1 cellular context compared by ENCODE assay signal in genomic region chr5:108531367-108532211, GRCh38.
TF ChIP-seq lines count a peak whose summit lies in the region.

No MANE protein-coding gene starts in this region.

TF ChIP-seq in K562, 482 proteins besides CTCF, POLR2A, EP300 and RAD21 (continued from another document and continues in another):
- TF ChIP-seq NCOA2 (IDR thresholded peaks at IDR 0.05; ENCODE audit: partially characterized antibody in 2 of 2) = peak in 1 of 2 experiments; percentile 21
- peak; percentile 94 for TF ChIP-seq ESRRB (CRISPR knock-in tag; IDR thresholded peaks at IDR 0.05; ENCODE audit: borderline replicate concordance)
- TF ChIP-seq E2F5 (CRISPR knock-in tag; IDR thresholded peaks at IDR 0.05) = no peak
- TF ChIP-seq FOSL1 (tag; conservative IDR thresholded peaks at IDR 0.05) = peak; percentile 77
- TF ChIP-seq TEAD2 (tag; IDR thresholded peaks at IDR 0.05) = peak; percentile 99
- TF ChIP-seq, protein P1, sequence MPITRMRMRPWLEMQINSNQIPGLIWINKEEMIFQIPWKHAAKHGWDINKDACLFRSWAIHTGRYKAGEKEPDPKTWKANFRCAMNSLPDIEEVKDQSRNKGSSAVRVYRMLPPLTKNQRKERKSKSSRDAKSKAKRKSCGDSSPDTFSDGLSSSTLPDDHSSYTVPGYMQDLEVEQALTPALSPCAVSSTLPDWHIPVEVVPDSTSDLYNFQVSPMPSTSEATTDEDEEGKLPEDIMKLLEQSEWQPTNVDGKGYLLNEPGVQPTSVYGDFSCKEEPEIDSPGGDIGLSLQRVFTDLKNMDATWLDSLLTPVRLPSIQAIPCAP (CRISPR knock-in tag; IDR thresholded peaks at IDR 0.05; ENCODE audit: borderline replicate concordance) = no peak
- TF ChIP-seq STAT5B (CRISPR knock-in tag; IDR thresholded peaks at IDR 0.05) = peak; percentile 97
- TF ChIP-seq RBM22 (IDR thresholded peaks at IDR 0.05; ENCODE audit: low read depth, low read length, poor library complexity, severe bottlenecking) = no peak
- no peak for TF ChIP-seq RBFOX2 (IDR thresholded peaks at IDR 0.05; ENCODE audit: low read depth, low read length)
- TF ChIP-seq, protein P2, sequence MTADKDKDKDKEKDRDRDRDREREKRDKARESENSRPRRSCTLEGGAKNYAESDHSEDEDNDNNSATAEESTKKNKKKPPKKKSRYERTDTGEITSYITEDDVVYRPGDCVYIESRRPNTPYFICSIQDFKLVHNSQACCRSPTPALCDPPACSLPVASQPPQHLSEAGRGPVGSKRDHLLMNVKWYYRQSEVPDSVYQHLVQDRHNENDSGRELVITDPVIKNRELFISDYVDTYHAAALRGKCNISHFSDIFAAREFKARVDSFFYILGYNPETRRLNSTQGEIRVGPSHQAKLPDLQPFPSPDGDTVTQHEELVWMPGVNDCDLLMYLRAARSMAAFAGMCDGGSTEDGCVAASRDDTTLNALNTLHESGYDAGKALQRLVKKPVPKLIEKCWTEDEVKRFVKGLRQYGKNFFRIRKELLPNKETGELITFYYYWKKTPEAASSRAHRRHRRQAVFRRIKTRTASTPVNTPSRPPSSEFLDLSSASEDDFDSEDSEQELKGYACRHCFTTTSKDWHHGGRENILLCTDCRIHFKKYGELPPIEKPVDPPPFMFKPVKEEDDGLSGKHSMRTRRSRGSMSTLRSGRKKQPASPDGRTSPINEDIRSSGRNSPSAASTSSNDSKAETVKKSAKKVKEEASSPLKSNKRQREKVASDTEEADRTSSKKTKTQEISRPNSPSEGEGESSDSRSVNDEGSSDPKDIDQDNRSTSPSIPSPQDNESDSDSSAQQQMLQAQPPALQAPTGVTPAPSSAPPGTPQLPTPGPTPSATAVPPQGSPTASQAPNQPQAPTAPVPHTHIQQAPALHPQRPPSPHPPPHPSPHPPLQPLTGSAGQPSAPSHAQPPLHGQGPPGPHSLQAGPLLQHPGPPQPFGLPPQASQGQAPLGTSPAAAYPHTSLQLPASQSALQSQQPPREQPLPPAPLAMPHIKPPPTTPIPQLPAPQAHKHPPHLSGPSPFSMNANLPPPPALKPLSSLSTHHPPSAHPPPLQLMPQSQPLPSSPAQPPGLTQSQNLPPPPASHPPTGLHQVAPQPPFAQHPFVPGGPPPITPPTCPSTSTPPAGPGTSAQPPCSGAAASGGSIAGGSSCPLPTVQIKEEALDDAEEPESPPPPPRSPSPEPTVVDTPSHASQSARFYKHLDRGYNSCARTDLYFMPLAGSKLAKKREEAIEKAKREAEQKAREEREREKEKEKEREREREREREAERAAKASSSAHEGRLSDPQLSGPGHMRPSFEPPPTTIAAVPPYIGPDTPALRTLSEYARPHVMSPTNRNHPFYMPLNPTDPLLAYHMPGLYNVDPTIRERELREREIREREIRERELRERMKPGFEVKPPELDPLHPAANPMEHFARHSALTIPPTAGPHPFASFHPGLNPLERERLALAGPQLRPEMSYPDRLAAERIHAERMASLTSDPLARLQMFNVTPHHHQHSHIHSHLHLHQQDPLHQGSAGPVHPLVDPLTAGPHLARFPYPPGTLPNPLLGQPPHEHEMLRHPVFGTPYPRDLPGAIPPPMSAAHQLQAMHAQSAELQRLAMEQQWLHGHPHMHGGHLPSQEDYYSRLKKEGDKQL (CRISPR knock-in tag; IDR thresholded peaks at IDR 0.05; ENCODE audit: borderline replicate concordance) = no peak
- no peak for TF ChIP-seq ATF1 (CRISPR knock-in tag; IDR thresholded peaks at IDR 0.05)
- TF ChIP-seq ATF1 (tag; IDR thresholded peaks at IDR 0.05) = peak; percentile 90
- TF ChIP-seq, protein P3, sequence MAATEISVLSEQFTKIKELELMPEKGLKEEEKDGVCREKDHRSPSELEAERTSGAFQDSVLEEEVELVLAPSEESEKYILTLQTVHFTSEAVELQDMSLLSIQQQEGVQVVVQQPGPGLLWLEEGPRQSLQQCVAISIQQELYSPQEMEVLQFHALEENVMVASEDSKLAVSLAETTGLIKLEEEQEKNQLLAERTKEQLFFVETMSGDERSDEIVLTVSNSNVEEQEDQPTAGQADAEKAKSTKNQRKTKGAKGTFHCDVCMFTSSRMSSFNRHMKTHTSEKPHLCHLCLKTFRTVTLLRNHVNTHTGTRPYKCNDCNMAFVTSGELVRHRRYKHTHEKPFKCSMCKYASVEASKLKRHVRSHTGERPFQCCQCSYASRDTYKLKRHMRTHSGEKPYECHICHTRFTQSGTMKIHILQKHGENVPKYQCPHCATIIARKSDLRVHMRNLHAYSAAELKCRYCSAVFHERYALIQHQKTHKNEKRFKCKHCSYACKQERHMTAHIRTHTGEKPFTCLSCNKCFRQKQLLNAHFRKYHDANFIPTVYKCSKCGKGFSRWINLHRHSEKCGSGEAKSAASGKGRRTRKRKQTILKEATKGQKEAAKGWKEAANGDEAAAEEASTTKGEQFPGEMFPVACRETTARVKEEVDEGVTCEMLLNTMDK (IDR thresholded peaks at IDR 0.05; ENCODE audit: borderline replicate concordance, insufficient read depth, low read depth, low read length, poor library complexity, severe bottlenecking) = no peak
- peak; percentile 99 for TF ChIP-seq ZNF175 (CRISPR knock-in tag; IDR thresholded peaks at IDR 0.05; ENCODE audit: low read depth)
- TF ChIP-seq ELF1 (tag; IDR thresholded peaks at IDR 0.05) = peak; percentile 56; the same call in 1 of the 2 replicates
- no peak for TF ChIP-seq STAG1 (CRISPR knock-in tag; IDR thresholded peaks at IDR 0.05; ENCODE audit: borderline replicate concordance)
- peak; percentile 60; the same call in 1 of the 2 replicates for TF ChIP-seq TOE1 (IDR thresholded peaks at IDR 0.05; ENCODE audit: borderline replicate concordance)
- no peak for TF ChIP-seq TOE1 (CRISPR knock-in tag; IDR thresholded peaks at IDR 0.05; ENCODE audit: borderline replicate concordance, low read depth)
- TF ChIP-seq CSDE1 (IDR thresholded peaks at IDR 0.05) = no peak
- peak; percentile 99 for TF ChIP-seq ZNF165 (CRISPR knock-in tag; IDR thresholded peaks at IDR 0.05; ENCODE audit: borderline replicate concordance)
- peak; percentile 100 for TF ChIP-seq SMAD4 (CRISPR knock-in tag; conservative IDR thresholded peaks at IDR 0.05)
- TF ChIP-seq PHF21A (IDR thresholded peaks at IDR 0.05; ENCODE audit: borderline replicate concordance, low read depth) = no peak
- peak; percentile 96 for TF ChIP-seq TAL1 (IDR thresholded peaks at IDR 0.05)
- TF ChIP-seq NR2F6 (CRISPR knock-in tag; IDR thresholded peaks at IDR 0.05) = peak; percentile 99
- TF ChIP-seq ETS2 (tag; IDR thresholded peaks at IDR 0.05; ENCODE audit: borderline replicate concordance, poor library complexity, severe bottlenecking) = peak; percentile 97
- TF ChIP-seq DEAF1 (CRISPR knock-in tag; IDR thresholded peaks at IDR 0.05) = peak; percentile 94
- TF ChIP-seq, protein P4, sequence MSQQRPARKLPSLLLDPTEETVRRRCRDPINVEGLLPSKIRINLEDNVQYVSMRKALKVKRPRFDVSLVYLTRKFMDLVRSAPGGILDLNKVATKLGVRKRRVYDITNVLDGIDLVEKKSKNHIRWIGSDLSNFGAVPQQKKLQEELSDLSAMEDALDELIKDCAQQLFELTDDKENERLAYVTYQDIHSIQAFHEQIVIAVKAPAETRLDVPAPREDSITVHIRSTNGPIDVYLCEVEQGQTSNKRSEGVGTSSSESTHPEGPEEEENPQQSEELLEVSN (IDR thresholded peaks at IDR 0.05; ENCODE audit: borderline replicate concordance in 1 of 2, extremely low read depth in 1 of 2, insufficient read depth in 1 of 2, insufficient read length in 1 of 2, low read depth in 1 of 2, low read length in 1 of 2, poor library complexity in 1 of 2, severe bottlenecking in 1 of 2) = no peak
- peak in 1 of 2 experiments; percentile 85; a peak in 2 of 4 replicates for TF ChIP-seq ZMIZ1 (IDR thresholded peaks at IDR 0.05; ENCODE audit: low read depth in 2 of 2, low read length in 2 of 2)
- TF ChIP-seq ZEB2 (IDR thresholded peaks at IDR 0.05) = peak; percentile 79; the same call in 1 of the 2 replicates
- peak; percentile 89 for TF ChIP-seq TRIM28 (IDR thresholded peaks at IDR 0.05)
- peak; percentile 100 for TF ChIP-seq ZNF76 (CRISPR knock-in tag; IDR thresholded peaks at IDR 0.05; ENCODE audit: borderline replicate concordance)
- TF ChIP-seq NCOA6 (IDR thresholded peaks at IDR 0.05) = no peak
- TF ChIP-seq, protein P5, sequence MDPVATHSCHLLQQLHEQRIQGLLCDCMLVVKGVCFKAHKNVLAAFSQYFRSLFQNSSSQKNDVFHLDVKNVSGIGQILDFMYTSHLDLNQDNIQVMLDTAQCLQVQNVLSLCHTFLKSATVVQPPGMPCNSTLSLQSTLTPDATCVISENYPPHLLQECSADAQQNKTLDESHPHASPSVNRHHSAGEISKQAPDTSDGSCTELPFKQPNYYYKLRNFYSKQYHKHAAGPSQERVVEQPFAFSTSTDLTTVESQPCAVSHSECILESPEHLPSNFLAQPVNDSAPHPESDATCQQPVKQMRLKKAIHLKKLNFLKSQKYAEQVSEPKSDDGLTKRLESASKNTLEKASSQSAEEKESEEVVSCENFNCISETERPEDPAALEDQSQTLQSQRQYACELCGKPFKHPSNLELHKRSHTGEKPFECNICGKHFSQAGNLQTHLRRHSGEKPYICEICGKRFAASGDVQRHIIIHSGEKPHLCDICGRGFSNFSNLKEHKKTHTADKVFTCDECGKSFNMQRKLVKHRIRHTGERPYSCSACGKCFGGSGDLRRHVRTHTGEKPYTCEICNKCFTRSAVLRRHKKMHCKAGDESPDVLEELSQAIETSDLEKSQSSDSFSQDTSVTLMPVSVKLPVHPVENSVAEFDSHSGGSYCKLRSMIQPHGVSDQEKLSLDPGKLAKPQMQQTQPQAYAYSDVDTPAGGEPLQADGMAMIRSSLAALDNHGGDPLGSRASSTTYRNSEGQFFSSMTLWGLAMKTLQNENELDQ (CRISPR knock-in tag; IDR thresholded peaks at IDR 0.05; ENCODE audit: borderline replicate concordance) = no peak
- peak; percentile 20 for TF ChIP-seq HMGN3 (IDR thresholded peaks at IDR 0.05; ENCODE audit: borderline replicate concordance, extremely low read depth, insufficient read length, low read depth, low read length)
- TF ChIP-seq NCOA1 (IDR thresholded peaks at IDR 0.05; ENCODE audit: low read depth) = peak; percentile 81
- peak; percentile 30; the same call in 1 of the 2 replicates for TF ChIP-seq FOXP1 (CRISPR knock-in tag; IDR thresholded peaks at IDR 0.05)
- TF ChIP-seq MLLT1 (IDR thresholded peaks at IDR 0.05) = no peak; a peak in 1 of 4 replicates
- TF ChIP-seq HDAC6 (IDR thresholded peaks at IDR 0.05; ENCODE audit: low read depth, low read length) = no peak
- TF ChIP-seq POLR2AphosphoS5 (IDR thresholded peaks at IDR 0.05; ENCODE audit: control insufficient read depth, insufficient read depth, low read depth, low read length) = peak; percentile 94
